ENCODE assay signal across 22 cellular contexts in genomic region chr20:38326309-38326708, GRCh38. TPM values are rescaled to one million over a fixed set of nuclear protein-coding genes. Genes with fewer than 3 reads are reported as not detected.
"Had no signal": no experiment of that assay in that cellular context is flagged by ENCODE, and none has a peak within 500 bp of the region (broad histone marks: within the 10 kb centered on the region; RNA-seq: fewer than 3 reads in every experiment).

No MANE protein-coding gene starts in this region.

- H3K27ac ChIP-seq: HL-60, RWPE1 had no signal

- H3K9ac ChIP-seq: SK-N-SH had no signal

- DNase-seq: KBM-7; NCI-H1048; NCI-H1105; NCI-H1436 treated with DMSO at 0.1 percent for 48 hours; NCI-H1694; NCI-H1930; NCI-H2081; NCI-H2107; NCI-H2227 treated with DMSO at 0.1 percent for 48 hours; NCI-H526 treated with DMSO at 0.1 percent for 48 hours; NCI-H748 treated with DMSO at 0.1 percent for 48 hours; NK-92 treated with Interleukin-12 subunit alpha and Interleukin-12 subunit beta, amount 100 ng/mL, for 24 hours; SHP77; SK-N-SH; T-helper 1 cell had no signal

- H3K4me2 ChIP-seq: SK-N-SH had no signal

- H3K9me3 ChIP-seq: SK-N-SH had no signal

- ATAC-seq: Panc1 had no signal

RNA-seq across cellular contexts. Expression of gene LBP, which starts 20.0 kb away (rescaled TPM):
- total RNA-seq: LHCN-M2, NCI-H460, OCI-LY7, SK-MEL-5 had no signal

RNA-seq across cellular contexts. Expression of gene BPI, which starts 22.4 kb away (rescaled TPM):
- total RNA-seq: LHCN-M2, NCI-H460, OCI-LY7, SK-MEL-5 had no signal
